ENCODE assay signal across 8 cellular contexts in the genomic region with DNA sequence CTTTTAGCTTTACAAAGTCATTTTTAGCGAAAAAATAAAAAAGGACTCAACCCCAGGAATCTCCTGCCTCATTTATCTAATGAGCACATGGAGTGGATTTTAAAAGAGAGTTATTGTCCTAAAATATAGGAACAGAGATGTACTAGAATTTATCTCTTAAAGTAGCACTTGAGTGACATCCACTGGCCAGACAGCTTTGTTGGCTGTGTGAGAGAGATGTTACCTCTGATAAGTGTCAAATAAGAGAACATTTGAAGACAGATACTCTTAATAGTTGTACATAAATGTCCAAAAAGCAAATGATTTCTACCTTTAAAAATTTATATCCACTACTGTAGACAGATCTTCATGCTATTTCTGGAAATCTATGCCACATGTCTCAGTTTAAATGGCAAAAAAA. TPM values are rescaled to one million over a fixed set of nuclear protein-coding genes. Genes with fewer than 3 reads are reported as not detected.
A peak's percentile ranks its signal among the peaks of the same experiment; 100 is the strongest.
DNase-seq lines count a peak whose midpoint lies in the region; ATAC-seq and TF ChIP-seq lines count a peak whose summit lies in the region.

No MANE protein-coding gene starts in this region.

- no peak overlapping the region for H3K27ac Mint-ChIP-seq in GM23338
- no peak overlapping the region for H3K27ac Mint-ChIP-seq in nephron progenitor cell

- CTCF ChIA-PET in AG04450 (lab: Charles Lee) (interaction anchor here (0.6 to 4.1 kb wide), 54 partner anchors 9 to 1257 kb away, joined by 3 to 268 read pairs (median 5); partner anchors contain the start of genes GFM1, LXN, MFSD1 and MLF1), Panc1 (lab: Charles Lee) (interaction anchor here (0.6 to 2.0 kb wide), 14 partner anchors 12 to 1650 kb away, joined by 3 to 27 read pairs (median 5); partner anchors contain the start of gene LXN)

- in situ Hi-C loops in Panc1 (cut with HindIII; ENCODE audit: low pct_unique_long_range_greater_than_20kb, low sequenced_read_pairs), result no loop called here

- no peak overlapping the region for H3K27ac ChIP-seq in AG04450 (ENCODE audit: low read depth, low read length)
- no peak overlapping the region for H3K27ac ChIP-seq in GM23338 (ENCODE audit: low read depth)
- peak overlapping the region; percentile 90 for H3K27ac ChIP-seq in Panc1 (ENCODE audit: low read length)

- DNase-seq in AG04450 (ENCODE audit: low read depth, low spot score), result no peak
- DNase-seq in GM23338 (ENCODE audit: low spot score), result no peak
- DNase-seq in Panc1 (ENCODE audit: low read depth, low spot score), result no peak
- peak; percentile 77 for DNase-seq in fibroblast of villous mesenchyme (ENCODE audit: low read depth)
- DNase-seq in HuH-7 (ENCODE audit: low spot score), result no peak
- no peak for DNase-seq in nephron progenitor cell
- no peak for DNase-seq in UCSD-AML1 (lab: John Stamatoyannopoulos, UW; ENCODE audit: unreplicated experiment)

- H3K4me3 ChIP-seq in AG04450 (ENCODE audit: low read depth, low read length), result no peak overlapping the region
- no peak overlapping the region for H3K4me3 ChIP-seq in GM23338
- H3K4me3 ChIP-seq in Panc1 (ENCODE audit: low read depth in 2 of 2, low read length in 2 of 2), result no peak overlapping the region
- no peak overlapping the region for H3K4me3 ChIP-seq in fibroblast of villous mesenchyme (ENCODE audit: low read depth, low read length)

- H4K20me1 ChIP-seq in GM23338 (replicated peaks; ENCODE audit: insufficient read depth), result no peaks in the 10 kb centered on the region

- H3K27me3 ChIP-seq in AG04450 (ENCODE audit: control insufficient read depth, insufficient read depth, low read length), result no peaks in the 10 kb centered on the region
- H3K27me3 ChIP-seq in GM23338 (ENCODE audit: insufficient read depth), result no peaks in the 10 kb centered on the region
- no peaks in the 10 kb centered on the region for H3K27me3 ChIP-seq in Panc1 (ENCODE audit: control insufficient read depth, insufficient read depth, low read length)

- POLR2A ChIA-PET in AG04450 (lab: Yijun Ruan, JAX) (interaction anchor here (0.6 to 1.1 kb wide), 7 partner anchors 12 to 144 kb away, joined by 3 to 8 read pairs (median 3); partner anchors contain the start of gene MFSD1), Panc1 (lab: Charles Lee) (interaction anchor here (0.8 to 1.7 kb wide), 2 partner anchors 62 to 117 kb away, joined by 5 to 7 read pairs; partner anchors contain the start of gene LXN)

- no peak overlapping the region for H2AFZ ChIP-seq in GM23338

- no TSS peak for BruUV-seq in Panc1 (replicated peaks; lab: Mats Ljungman, UMichigan)

- TF ChIP-seq CTCF in AG04450 (IDR thresholded peaks at IDR 0.05; ENCODE audit: low read depth, low read length) (peak; percentile 58), GM23338 (conservative IDR thresholded peaks at IDR 0.05; ENCODE audit: low read depth in 2 of 2) (peak; percentile 40 to 52; a peak in 3 of 4 replicates), Panc1 (IDR thresholded peaks at IDR 0.05) (peak; percentile 70; the same call in 1 of the 2 replicates), fibroblast of villous mesenchyme (IDR thresholded peaks at IDR 0.05; ENCODE audit: insufficient read depth, low read depth, low read length) (peak; percentile 50), nephron progenitor cell (IDR thresholded peaks at IDR 0.05) (no peak)

- H3K9me3 Mint-ChIP-seq in GM23338 (no peaks in the 10 kb centered on the region), nephron progenitor cell (peaks cover 15% of the 10 kb centered on the region)

- ATAC-seq in GM23338 (no peak), Panc1 (peak; percentile 82), HG03460 (IDR thresholded peaks at IDR 0.05; ENCODE audit: unreplicated experiment) (no peak)

- H3K4me1 Mint-ChIP-seq in GM23338, result peaks cover 8% of the 10 kb centered on the region; the same call in 2 of the 3 replicates
- peaks cover 4% of the 10 kb centered on the region for H3K4me1 Mint-ChIP-seq in nephron progenitor cell

- H3K36me3 Mint-ChIP-seq in GM23338 (ENCODE audit: low read depth) (no peaks in the 10 kb centered on the region), nephron progenitor cell (ENCODE audit: low read depth) (no peaks in the 10 kb centered on the region)

- H3K27me3 Mint-ChIP-seq in GM23338 (ENCODE audit: insufficient read depth, low read depth, poor library complexity) (no peaks in the 10 kb centered on the region), nephron progenitor cell (ENCODE audit: low read depth, poor library complexity) (peaks cover 29% of the 10 kb centered on the region)

- intact Hi-C loops in Panc1 (cut with micrococcal nuclease; ENCODE audit: unreplicated experiment), result loop anchor here (1.0 kb wide), 2 partner anchors 62 to 117 kb away; partner anchors contain the start of gene LXN

- no peaks in the 10 kb centered on the region for H3K9me2 ChIP-seq in GM23338 (ENCODE audit: insufficient read depth)

- no peaks in the 10 kb centered on the region for H3K4me1 ChIP-seq in GM23338 (ENCODE audit: insufficient read depth)
- H3K4me1 ChIP-seq in Panc1 (ENCODE audit: control insufficient read depth, insufficient read depth, low read length), result peaks cover 42% of the 10 kb centered on the region

- no peaks in the 10 kb centered on the region for H3K36me3 ChIP-seq in GM23338 (ENCODE audit: insufficient read depth)
- H3K36me3 ChIP-seq in Panc1 (ENCODE audit: control insufficient read depth, insufficient read depth, low read length), result no peaks in the 10 kb centered on the region

- H3K79me2 ChIP-seq in GM23338 (replicated peaks; ENCODE audit: insufficient read depth), result no peaks in the 10 kb centered on the region

- no peak overlapping the region for H3K4me2 ChIP-seq in GM23338

- H3K9me3 ChIP-seq in AG04450 (ENCODE audit: control insufficient read depth, insufficient read depth, low read length) (peaks cover 2% of the 10 kb centered on the region; the same call in 1 of the 2 replicates), Panc1 (ENCODE audit: control insufficient read depth, insufficient read depth, low read depth, low read length) (peaks cover 13% of the 10 kb centered on the region; the same call in 1 of the 2 replicates)

- no peak overlapping the region for H3K4me3 Mint-ChIP-seq in GM23338
- no peak overlapping the region for H3K4me3 Mint-ChIP-seq in nephron progenitor cell

- H3F3A ChIP-seq in GM23338 (replicated peaks; ENCODE audit: low read depth), result no peaks in the 10 kb centered on the region

TF ChIP-seq in GM23338, 12 proteins besides CTCF, POLR2A, EP300 and RAD21:
- TF ChIP-seq, protein P1, sequence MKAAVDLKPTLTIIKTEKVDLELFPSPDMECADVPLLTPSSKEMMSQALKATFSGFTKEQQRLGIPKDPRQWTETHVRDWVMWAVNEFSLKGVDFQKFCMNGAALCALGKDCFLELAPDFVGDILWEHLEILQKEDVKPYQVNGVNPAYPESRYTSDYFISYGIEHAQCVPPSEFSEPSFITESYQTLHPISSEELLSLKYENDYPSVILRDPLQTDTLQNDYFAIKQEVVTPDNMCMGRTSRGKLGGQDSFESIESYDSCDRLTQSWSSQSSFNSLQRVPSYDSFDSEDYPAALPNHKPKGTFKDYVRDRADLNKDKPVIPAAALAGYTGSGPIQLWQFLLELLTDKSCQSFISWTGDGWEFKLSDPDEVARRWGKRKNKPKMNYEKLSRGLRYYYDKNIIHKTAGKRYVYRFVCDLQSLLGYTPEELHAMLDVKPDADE (IDR thresholded peaks at IDR 0.05), result no peak
- TF ChIP-seq STAT1 (IDR thresholded peaks at IDR 0.05; ENCODE audit: unreplicated experiment) (no peak), REST (IDR thresholded peaks at IDR 0.05; ENCODE audit: unreplicated experiment) (no peak), EZH2 (IDR thresholded peaks at IDR 0.05; ENCODE audit: low read depth, unreplicated experiment) (no peak), POLR2AphosphoS5 (IDR thresholded peaks at IDR 0.05; ENCODE audit: low read depth) (no peak)

RNA-seq across cellular contexts. Expression of gene MFSD1, which starts 12.3 kb away (rescaled TPM):
- polyA plus RNA-seq in AG04450 (2011; rRNA removed), result 69.6 and 89.9 TPM in 2 replicates
- 34.7 and 44.4 TPM in 2 replicates for polyA minus RNA-seq in AG04450 (2011; rRNA and poly(A)+ RNA removed)
- total RNA-seq in GM23338 (2014; rRNA removed; shearing (Covaris generic)), result 16.9 and 28.4 TPM in 2 replicates
- polyA plus RNA-seq in GM23338 (2016; fragmentation: Nextera tagmentation; extraction: Ambion mirVana), result 3.3 and 4.3 TPM in 2 replicates
- 50.7 TPM for total RNA-seq in Panc1 (2021; ENCODE audit: unreplicated experiment)
- polyA plus RNA-seq in Panc1 (2012; ENCODE audit: insufficient read length), result 26.5 TPM
- 95.7 and 142 TPM in 2 replicates for total RNA-seq in fibroblast of villous mesenchyme

RNA-seq across cellular contexts. Expression of gene RARRES1, which starts 57.3 kb away (rescaled TPM):
- polyA plus RNA-seq in AG04450 (2011; rRNA removed) (39.0 and 50.4 TPM in 2 replicates), GM23338 (2016; fragmentation: Nextera tagmentation; extraction: Ambion mirVana) (0.54 and 0.82 TPM in 2 replicates)
- 5.9 and 7.3 TPM in 2 replicates for polyA minus RNA-seq in AG04450 (2011; rRNA and poly(A)+ RNA removed)
- 0.10 TPM in 1 of 2 replicates, not detected in the other for total RNA-seq in GM23338 (2014; rRNA removed; shearing (Covaris generic))
- total RNA-seq in Panc1 (2021; ENCODE audit: unreplicated experiment) (1.3 TPM), fibroblast of villous mesenchyme (6.4 and 8.2 TPM in 2 replicates)
- 0.46 TPM for polyA plus RNA-seq in Panc1 (2012; ENCODE audit: insufficient read length)
